In genomic region chr7:47211467-47212121, GRCh38 we compare ENCODE assay signal across 21 cellular contexts.
DNase-seq lines count a peak whose midpoint lies in the region; ATAC-seq and TF ChIP-seq lines count a peak whose summit lies in the region.
"Had no signal": no experiment of that assay in that cellular context is flagged by ENCODE, and none has a peak within 500 bp of the region (broad histone marks: within the 10 kb centered on the region; RNA-seq: fewer than 3 reads in every experiment).

No MANE protein-coding gene starts in this region.

- peak overlapping the region; percentile 6 for H2AFZ ChIP-seq in neural progenitor cell (replicated peaks)

- no peaks in the 10 kb centered on the region for H3K79me2 ChIP-seq in neural progenitor cell (ENCODE audit: low read depth)

- peak; percentile 55 for ATAC-seq in GM18517 (IDR thresholded peaks at IDR 0.05; ENCODE audit: unreplicated experiment)
- peak; percentile 91 for ATAC-seq in HG02759 (IDR thresholded peaks at IDR 0.05; ENCODE audit: unreplicated experiment)
- no peak for ATAC-seq in GM21737 (IDR thresholded peaks at IDR 0.05; ENCODE audit: unreplicated experiment)
- ATAC-seq: activated CD8-positive, alpha-beta T cell treated with anti-CD3 and anti-CD28 coated beads for 36 hours; activated T-cell treated with anti-CD3 and anti-CD28 coated beads, Interleukin-2, amount 50 U/mL, for 72 hours; gastrocnemius medialis had no signal

- H3K4me3 ChIP-seq in neural progenitor cell = no peak overlapping the region
- H3K4me3 ChIP-seq: gastrocnemius medialis had no signal

- H3K9me3 Mint-ChIP-seq in neural progenitor cell = no peaks in the 10 kb centered on the region
- H3K9me3 Mint-ChIP-seq: activated CD8-positive, alpha-beta T cell treated with anti-CD3 and anti-CD28 coated beads for 36 hours; activated naive CD8-positive, alpha-beta T cell treated with anti-CD3 and anti-CD28 coated beads for 36 hours; dendritic cell treated with granulocyte-macrophage colony-stimulating factor and Interleukin-4, amounts not matched to agents 40 ng/mL and 50 ng/mL, for 4 days had no signal

- H3K4me1 ChIP-seq in neural progenitor cell = no peaks in the 10 kb centered on the region
- H3K4me1 ChIP-seq: gastrocnemius medialis had no signal

- no peak overlapping the region for H3K4me2 ChIP-seq in neural progenitor cell

- H3K27ac Mint-ChIP-seq in neural progenitor cell = no peak overlapping the region
- H3K27ac Mint-ChIP-seq: activated CD8-positive, alpha-beta T cell treated with anti-CD3 and anti-CD28 coated beads for 36 hours; activated naive CD8-positive, alpha-beta T cell treated with anti-CD3 and anti-CD28 coated beads for 36 hours; activated T-cell treated with anti-CD3 and anti-CD28 coated beads, Interleukin-2, amount 50 U/mL, for 72 hours; dendritic cell treated with granulocyte-macrophage colony-stimulating factor and Interleukin-4, amounts not matched to agents 40 ng/mL and 50 ng/mL, for 4 days; nephron progenitor cell had no signal

- no peaks in the 10 kb centered on the region for H4K20me1 ChIP-seq in neural progenitor cell (ENCODE audit: low read depth)

- no peak overlapping the region for H3K9ac ChIP-seq in neural progenitor cell

- peak; percentile 56 for DNase-seq in RPMI8226
- DNase-seq in neural progenitor cell (ENCODE audit: low spot score) = no peak
- DNase-seq in substantia nigra (lab: John Stamatoyannopoulos, UW) = no peak
- DNase-seq in NK-92 (lab: John Stamatoyannopoulos, UW; ENCODE audit: unreplicated experiment) = no peak
- no peak for DNase-seq in DMS153 treated with DMSO at 0.1 percent for 48 hours (lab: John Stamatoyannopoulos, UW; ENCODE audit: unreplicated experiment)
- DNase-seq: activated CD8-positive, alpha-beta T cell treated with anti-CD3 and anti-CD28 coated beads for 36 hours; activated naive CD8-positive, alpha-beta T cell treated with anti-CD3 and anti-CD28 coated beads for 36 hours; activated T-cell treated with anti-CD3 and anti-CD28 coated beads, Interleukin-2, amount 50 U/mL, for 72 hours; brain microvascular endothelial cell; gastrocnemius medialis; mammary epithelial cell; NCI-H2029; NCI-H774; nephron progenitor cell; retina; SW 1271 had no signal

- no peaks in the 10 kb centered on the region for H3K9me3 ChIP-seq in neural progenitor cell (ENCODE audit: low read depth)

- no peak overlapping the region for H3K4me3 Mint-ChIP-seq in neural progenitor cell
- H3K4me3 Mint-ChIP-seq: activated CD8-positive, alpha-beta T cell treated with anti-CD3 and anti-CD28 coated beads for 36 hours; activated naive CD8-positive, alpha-beta T cell treated with anti-CD3 and anti-CD28 coated beads for 36 hours; activated T-cell treated with anti-CD3 and anti-CD28 coated beads, Interleukin-2, amount 50 U/mL, for 72 hours; dendritic cell treated with granulocyte-macrophage colony-stimulating factor and Interleukin-4, amounts not matched to agents 40 ng/mL and 50 ng/mL, for 4 days; nephron progenitor cell had no signal

- no peak for TF ChIP-seq CTCF in neural progenitor cell (IDR thresholded peaks at IDR 0.05)

- no peaks in the 10 kb centered on the region for H3K36me3 ChIP-seq in neural progenitor cell
- H3K36me3 ChIP-seq: brain microvascular endothelial cell, gastrocnemius medialis had no signal

- H3F3A ChIP-seq in neural progenitor cell (ENCODE audit: low read depth) = no peaks in the 10 kb centered on the region

- peaks cover 2% of the 10 kb centered on the region for H3K27me3 Mint-ChIP-seq in neural progenitor cell (ENCODE audit: insufficient read depth, low read depth)
- H3K27me3 Mint-ChIP-seq: activated CD8-positive, alpha-beta T cell treated with anti-CD3 and anti-CD28 coated beads for 36 hours had no signal

- no peak overlapping the region for H3K27ac ChIP-seq in neural progenitor cell
- no peak overlapping the region for H3K27ac ChIP-seq in substantia nigra (ENCODE audit: low read depth, low read length, poor library complexity, severe bottlenecking)
- H3K27ac ChIP-seq: brain microvascular endothelial cell, gastrocnemius medialis, VCaP had no signal

- H3K36me3 Mint-ChIP-seq in neural progenitor cell = no peaks in the 10 kb centered on the region
- H3K36me3 Mint-ChIP-seq: activated naive CD8-positive, alpha-beta T cell treated with anti-CD3 and anti-CD28 coated beads for 36 hours had no signal

- no peaks in the 10 kb centered on the region for H3K27me3 ChIP-seq in neural progenitor cell
- H3K27me3 ChIP-seq: brain microvascular endothelial cell, gastrocnemius medialis had no signal

- H3K4me1 Mint-ChIP-seq in neural progenitor cell = no peaks in the 10 kb centered on the region
